Comparison of ENCODE assay signal across 21 cellular contexts in the genomic region with DNA sequence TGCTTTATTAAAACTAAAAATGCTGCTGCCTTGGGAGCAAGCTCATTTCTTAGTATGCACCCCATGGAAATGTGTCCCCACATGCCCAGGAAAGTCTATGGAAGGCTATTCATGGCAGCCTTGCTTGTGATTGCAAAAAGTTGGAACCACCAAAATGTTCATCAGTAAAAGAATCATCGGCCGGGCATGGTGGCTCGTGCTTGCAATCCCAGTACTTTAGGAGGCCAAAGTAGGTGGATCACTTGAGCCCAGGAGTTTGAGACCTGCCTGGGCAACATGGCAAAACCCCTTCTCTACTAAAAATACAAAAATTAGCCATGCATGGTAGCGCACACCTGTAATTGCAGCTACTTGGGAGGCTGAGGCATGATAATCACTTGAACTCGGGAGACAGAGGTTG.
"Had no signal": no experiment of that assay in that cellular context is flagged by ENCODE, and none has a peak within 500 bp of the region (broad histone marks: within the 10 kb centered on the region; RNA-seq: fewer than 3 reads in every experiment).

No MANE protein-coding gene starts in this region.

- H3K27ac Mint-ChIP-seq: activated CD4-positive, alpha-beta memory T cell treated with anti-CD3 and anti-CD28 coated beads for 36 hours; activated CD4-positive, alpha-beta T cell treated with anti-CD3 and anti-CD28 coated beads for 36 hours; activated naive CD8-positive, alpha-beta T cell treated with anti-CD3 and anti-CD28 coated beads for 36 hours; activated T-helper 17 cell treated with anti-CD3 and anti-CD28 coated beads, Interleukin-2, amount 50 U/mL, for 72 hours; naive B cell; T-helper 1 cell treated with Interleukin-12 subunit alpha and Interleukin-12 subunit beta and Interleukin-4 antibody, amounts not matched to agents 30 μg/mL and 1 μg/mL, for 36 hours had no signal

- DNase-seq: activated CD4-positive, alpha-beta memory T cell treated with anti-CD3 and anti-CD28 coated beads for 36 hours; activated CD4-positive, alpha-beta T cell treated with anti-CD3 and anti-CD28 coated beads for 36 hours; activated naive CD4-positive, alpha-beta T cell; activated naive CD8-positive, alpha-beta T cell treated with anti-CD3 and anti-CD28 coated beads for 36 hours; activated T-cell treated with anti-CD3 and anti-CD28 coated beads, Interleukin-2, amount 50 U/mL, for 1 hour; amniotic stem cell; dorsolateral prefrontal cortex; gastrocnemius medialis; left lung; mammary epithelial cell; mucosa of descending colon; naive B cell; nucleus accumbens; retina; stimulated activated naive CD4-positive, alpha-beta T cell; substantia nigra; uterus had no signal

- H3K27ac ChIP-seq: cardiac muscle cell, gastrocnemius medialis, left lung, tibial artery had no signal

- H3K9me3 ChIP-seq: gastrocnemius medialis, left lung, mucosa of descending colon, tibial artery, uterus had no signal

- ATAC-seq: activated CD4-positive, alpha-beta T cell treated with anti-CD3 and anti-CD28 coated beads for 36 hours; activated T-helper 17 cell treated with anti-CD3 and anti-CD28 coated beads, Interleukin-2, amount 50 U/mL, for 72 hours; gastrocnemius medialis; left lung; mucosa of descending colon had no signal

- H3K4me3 ChIP-seq: left lung, mucosa of descending colon, uterus had no signal

- H3K36me3 Mint-ChIP-seq: activated CD4-positive, alpha-beta memory T cell treated with anti-CD3 and anti-CD28 coated beads for 36 hours; activated naive CD8-positive, alpha-beta T cell treated with anti-CD3 and anti-CD28 coated beads for 36 hours had no signal

- H3K36me3 ChIP-seq: cardiac muscle cell, gastrocnemius medialis, left lung, tibial artery, uterus had no signal

- H3K4me1 Mint-ChIP-seq: activated CD4-positive, alpha-beta T cell treated with anti-CD3 and anti-CD28 coated beads for 36 hours; activated naive CD8-positive, alpha-beta T cell treated with anti-CD3 and anti-CD28 coated beads for 36 hours; activated T-helper 17 cell treated with anti-CD3 and anti-CD28 coated beads, Interleukin-2, amount 50 U/mL, for 72 hours had no signal

- H3K9me3 Mint-ChIP-seq: activated naive CD8-positive, alpha-beta T cell treated with anti-CD3 and anti-CD28 coated beads for 36 hours; activated T-helper 17 cell treated with anti-CD3 and anti-CD28 coated beads, Interleukin-2, amount 50 U/mL, for 72 hours; T-helper 1 cell treated with Interleukin-12 subunit alpha and Interleukin-12 subunit beta and Interleukin-4 antibody, amounts not matched to agents 30 μg/mL and 1 μg/mL, for 36 hours had no signal

- H3K4me3 Mint-ChIP-seq: activated CD4-positive, alpha-beta memory T cell treated with anti-CD3 and anti-CD28 coated beads for 36 hours; activated CD4-positive, alpha-beta T cell treated with anti-CD3 and anti-CD28 coated beads for 36 hours; activated naive CD8-positive, alpha-beta T cell treated with anti-CD3 and anti-CD28 coated beads for 36 hours; activated T-helper 17 cell treated with anti-CD3 and anti-CD28 coated beads, Interleukin-2, amount 50 U/mL, for 72 hours; T-helper 1 cell treated with Interleukin-12 subunit alpha and Interleukin-12 subunit beta and Interleukin-4 antibody, amounts not matched to agents 30 μg/mL and 1 μg/mL, for 36 hours had no signal

- H3K27me3 ChIP-seq: tibial artery, uterus had no signal
